In genomic region chr18:63284861-63285260, GRCh38 we compare ENCODE assay signal across 16 cellular contexts. TPM values are rescaled to one million over a fixed set of nuclear protein-coding genes. Genes with fewer than 3 reads are reported as not detected.
DNase-seq lines count a peak whose midpoint lies in the region; ATAC-seq lines count a peak whose summit lies in the region.
"Had no signal": no experiment of that assay in that cellular context is flagged by ENCODE, and none has a peak within 500 bp of the region (broad histone marks: within the 10 kb centered on the region; RNA-seq: fewer than 3 reads in every experiment).

No MANE protein-coding gene starts in this region.

- H3K9me3 ChIP-seq in Karpas-422 (ENCODE audit: low read length) (no peaks in the 10 kb centered on the region), aorta (ENCODE audit: control insufficient read depth, low read length) (no peaks in the 10 kb centered on the region)
- H3K9me3 ChIP-seq: SJSA1 had no signal

- H3K4me1 ChIP-seq in Karpas-422 (ENCODE audit: low read length) (peaks cover 93% of the 10 kb centered on the region), aorta (ENCODE audit: control insufficient read depth in 1 of 2, insufficient read depth in 2 of 2, low read length in 2 of 2) (peaks cover 0 to 5% of the 10 kb centered on the region in 2 donors)

- H3K36me3 ChIP-seq in Karpas-422 (ENCODE audit: insufficient read depth, low read length) (peaks cover 24% of the 10 kb centered on the region), aorta (ENCODE audit: control insufficient read depth in 1 of 2, insufficient read depth in 2 of 2, low read length in 1 of 2) (no peaks in the 10 kb centered on the region)
- H3K36me3 ChIP-seq: SJSA1 had no signal

- H3K9ac ChIP-seq in Karpas-422 (ENCODE audit: low read length), result peak overlapping the region; percentile 60

- peak overlapping the region; percentile 84 for H3K27ac ChIP-seq in Karpas-422 (ENCODE audit: low read length)
- H3K27ac ChIP-seq in aorta (ENCODE audit: low read depth in 1 of 2, low read length in 2 of 2), result peak overlapping the region in 1 of 2 donors; percentile 2
- H3K27ac ChIP-seq: SJSA1 had no signal

- DNase-seq in Right ventricle myocardium superior, result no peak
- no peak for DNase-seq in left cardiac atrium
- DNase-seq in Karpas-422, result peak; percentile 78
- DNase-seq in globus pallidus (ENCODE audit: low spot score), result peak; percentile 41
- no peak for DNase-seq in aorta
- no peak for DNase-seq in epidermal melanocyte (ENCODE audit: insufficient read length, low spot score)
- DNase-seq: ACHN; activated naive CD4-positive, alpha-beta T cell; Calu3; endodermal cell; kidney; NCI-H2029; stimulated activated CD4-positive, alpha-beta T cell treated with anti-CD3 and anti-CD28 coated beads, Interleukin-12 subunit alpha, Interleukin-12 subunit beta, amount 100 ng/mL, for 4 hours had no signal

- H3K27me3 ChIP-seq in Karpas-422 (ENCODE audit: low read length) (no peaks in the 10 kb centered on the region), aorta (ENCODE audit: control insufficient read depth in 1 of 2, insufficient read depth in 2 of 2, low read length in 1 of 2) (no peaks in the 10 kb centered on the region)
- H3K27me3 ChIP-seq: SJSA1 had no signal

- WGBS in aorta, 2 donors, result 53 to 69% methylated on average over 6 of the region's 6 CpGs

- peak overlapping the region; percentile 76 for H3K4me2 ChIP-seq in Karpas-422 (ENCODE audit: low read depth, low read length, poor library complexity, severe bottlenecking)

- intact Hi-C loops in Right ventricle myocardium superior (cut with DNase I), result no loop called here
- intact Hi-C loops in left cardiac atrium (cut with DNase I), result no loop called here
- intact Hi-C loops in aorta (cut with DNase I), result no loop called here

- no peaks in the 10 kb centered on the region for H3K9me2 ChIP-seq in Karpas-422 (replicated peaks; ENCODE audit: insufficient read depth, low read length)

- ATAC-seq in Right ventricle myocardium superior (ENCODE audit: poor library complexity) (peak; percentile 22), left cardiac atrium (no peak), aorta (ENCODE audit: low FRiP score) (peak; percentile 31), GM18517 (IDR thresholded peaks at IDR 0.05; ENCODE audit: unreplicated experiment) (no peak), GM18873 (IDR thresholded peaks at IDR 0.05; ENCODE audit: low FRiP score, unreplicated experiment) (no peak)

- peaks cover 99% of the 10 kb centered on the region for H3K79me2 ChIP-seq in Karpas-422 (ENCODE audit: low read length)

- H3K4me3 ChIP-seq in Karpas-422 (ENCODE audit: low read length) (peak overlapping the region; percentile 55), aorta (ENCODE audit: low read length in 2 of 2) (no peak overlapping the region)
- H3K4me3 ChIP-seq: SJSA1 had no signal

- H4K20me1 ChIP-seq in Karpas-422 (ENCODE audit: insufficient read depth, low read depth, low read length), result peaks cover 9% of the 10 kb centered on the region; the same call in 1 of the 2 replicates

- no peak overlapping the region for H2AFZ ChIP-seq in Karpas-422 (ENCODE audit: low read length)

RNA-seq across cellular contexts. Expression of gene BCL2, which starts 34.7 kb away (rescaled TPM):
- total RNA-seq in Right ventricle myocardium superior, result 9.0 TPM
- total RNA-seq in left cardiac atrium, result 10 to 100 TPM; 10.1 to 11.6 TPM
- 263 and 271 TPM in 2 replicates for total RNA-seq in Karpas-422 (2014; rRNA removed; shearing (Covaris generic); ENCODE audit: low replicate concordance)
- total RNA-seq in aorta, result 10 to 100 TPM; 23.7 to 25.4 TPM
- polyA plus RNA-seq in aorta, result 1 to 10 TPM; 2.6 to 4.3 TPM

Comparison
In these comparisons a context has a peak if more than half of its experiments do, and no peak if none do; other contexts are left out.
1. ATAC-seq: peak in Right ventricle myocardium superior (single experiment) and aorta (single experiment); none in left cardiac atrium (0 of 2), GM18517 (single experiment) and GM18873 (single experiment).
2. DNase-seq: peak in Karpas-422 (single experiment) and globus pallidus (single experiment); none in Right ventricle myocardium superior (single experiment), left cardiac atrium (single experiment), aorta (0 of 2) and epidermal melanocyte (single experiment).